Comparison of ENCODE assay signal across 8 cellular contexts in genomic region chr1:204506969-204507316, GRCh38. TPM values are rescaled to one million over a fixed set of nuclear protein-coding genes. Genes with fewer than 3 reads are reported as not detected.
DNase-seq lines count a peak whose midpoint lies in the region; ATAC-seq and TF ChIP-seq lines count a peak whose summit lies in the region.

No MANE protein-coding gene starts in this region.

- H3K9me3 Mint-ChIP-seq in CD14-positive monocyte (peaks cover 0 to 4% (median 2%) of the 10 kb centered on the region in 7 donors), memory B cell (no peaks in the 10 kb centered on the region)
- H3K9me3 Mint-ChIP-seq in activated CD4-positive, alpha-beta memory T cell treated with anti-CD3 and anti-CD28 coated beads, Interleukin-2, amount 10 ng/mL, durations not matched to agents 7 days and 5 days = no peaks in the 10 kb centered on the region

- H3K4me3 Mint-ChIP-seq in CD14-positive monocyte (peak overlapping the region; percentile 92 to 95), memory B cell (peak overlapping the region; percentile 83)
- H3K4me3 Mint-ChIP-seq in activated CD4-positive, alpha-beta memory T cell treated with anti-CD3 and anti-CD28 coated beads, Interleukin-2, amount 10 ng/mL, durations not matched to agents 7 days and 5 days = peak overlapping the region; percentile 84

- peaks cover 37% of the 10 kb centered on the region for H3K4me1 Mint-ChIP-seq in CD14-positive monocyte
- H3K4me1 Mint-ChIP-seq in activated CD4-positive, alpha-beta memory T cell treated with anti-CD3 and anti-CD28 coated beads, Interleukin-2, amount 10 ng/mL, durations not matched to agents 7 days and 5 days = peaks cover 39% of the 10 kb centered on the region
- peaks cover 24% of the 10 kb centered on the region for H3K4me1 Mint-ChIP-seq in memory B cell

- POLR2A ChIA-PET in activated CD4-positive, alpha-beta memory T cell treated with anti-CD3 and anti-CD28 coated beads, Interleukin-2, amount 10 ng/mL, durations not matched to agents 7 days and 5 days (lab: Charles Lee) = interaction anchor here (0.9 to 4.4 kb wide), 16 partner anchors 9 to 97 kb away, joined by 3 to 140 read pairs (median 7); partner anchors contain the start of genes MDM4 and PIK3C2B

- ATAC-seq in GM19463 (IDR thresholded peaks at IDR 0.05; ENCODE audit: unreplicated experiment) (peak; percentile 56), memory B cell (ENCODE audit: low read depth) (peak; percentile 75)

- CTCF ChIA-PET in activated CD4-positive, alpha-beta memory T cell treated with anti-CD3 and anti-CD28 coated beads, Interleukin-2, amount 10 ng/mL, durations not matched to agents 7 days and 5 days (lab: Charles Lee) = interaction anchor here (0.9 to 19.8 kb wide), 19 partner anchors 9 to 300 kb away, joined by 3 to 519 read pairs (median 6); partner anchors contain the start of genes MDM4 and PIK3C2B

- peak; percentile 78 for DNase-seq in CD14-positive monocyte (ENCODE audit: low spot score)
- peak; percentile 97 for DNase-seq in HK-2 (ENCODE audit: unreplicated experiment)
- peak; percentile 86 for DNase-seq in NCI-H82 treated with DMSO at 0.1 percent for 48 hours (lab: John Stamatoyannopoulos, UW; ENCODE audit: unreplicated experiment)
- peak; percentile 90 for DNase-seq in activated CD4-positive, alpha-beta memory T cell treated with anti-CD3 and anti-CD28 coated beads, Interleukin-2, amount 10 ng/mL, durations not matched to agents 7 days and 5 days
- DNase-seq in effector CD4-positive, alpha-beta T cell = peak; percentile 78
- peak; percentile 89 to 96 for DNase-seq in memory B cell (ENCODE audit: low spot score in 2 of 2)
- DNase-seq in stimulated activated CD4-positive, alpha-beta T cell treated with anti-CD3 and anti-CD28 coated beads, TNF-alpha, amount 100 ng/mL, for 48 hours (ENCODE audit: low read depth in 3 of 3) = peak; percentile 66 to 81 (median 79)

- no peaks in the 10 kb centered on the region for H3K36me3 Mint-ChIP-seq in CD14-positive monocyte
- H3K36me3 Mint-ChIP-seq in activated CD4-positive, alpha-beta memory T cell treated with anti-CD3 and anti-CD28 coated beads, Interleukin-2, amount 10 ng/mL, durations not matched to agents 7 days and 5 days (ENCODE audit: low read depth) = peaks cover 7% of the 10 kb centered on the region
- H3K36me3 Mint-ChIP-seq in memory B cell = peaks cover 2% of the 10 kb centered on the region

- intact Hi-C loops in CD14-positive monocyte (cut with micrococcal nuclease) = loop anchor here in 1 of 2 donors (5.0 kb wide), 1 partner anchor 95 kb away; the partner anchor contains the start of gene PPP1R15B

- H3K27ac Mint-ChIP-seq in CD14-positive monocyte (peak overlapping the region; percentile 85 to 95 (median 93)), memory B cell (peak overlapping the region; percentile 100)
- H3K27ac Mint-ChIP-seq in activated CD4-positive, alpha-beta memory T cell treated with anti-CD3 and anti-CD28 coated beads, Interleukin-2, amount 10 ng/mL, durations not matched to agents 7 days and 5 days = peak overlapping the region; percentile 98

- H3K27me3 Mint-ChIP-seq in CD14-positive monocyte (ENCODE audit: low read depth in 3 of 3) = peaks cover 0 to 2% (median 0%) of the 10 kb centered on the region in 3 donors
- H3K27me3 Mint-ChIP-seq in activated CD4-positive, alpha-beta memory T cell treated with anti-CD3 and anti-CD28 coated beads, Interleukin-2, amount 10 ng/mL, durations not matched to agents 7 days and 5 days = no peaks in the 10 kb centered on the region
- H3K27me3 Mint-ChIP-seq in memory B cell = no peaks in the 10 kb centered on the region

- TF ChIP-seq CTCF in CD14-positive monocyte (IDR thresholded peaks at IDR 0.05) = no peak

RNA-seq across cellular contexts. Expression of gene MDM4, which starts 9.3 kb away (rescaled TPM):
- 10 to 100 TPM in 1 of 2 donors, 1 to 10 TPM in 1; 7.8 to 10.2 TPM for polyA plus RNA-seq in CD14-positive monocyte
- 10 to 100 TPM; 85.1 to 95.4 TPM for total RNA-seq in activated CD4-positive, alpha-beta memory T cell treated with anti-CD3 and anti-CD28 coated beads, Interleukin-2, amount 10 ng/mL, durations not matched to agents 7 days and 5 days

RNA-seq across cellular contexts. Expression of gene PIK3C2B, which starts 12.3 kb away (rescaled TPM):
- polyA plus RNA-seq in CD14-positive monocyte = under 1 TPM in 1 of 2 donors, not detected in 1; 0.04 TPM
- 10 to 100 TPM; 31.0 to 32.0 TPM for total RNA-seq in activated CD4-positive, alpha-beta memory T cell treated with anti-CD3 and anti-CD28 coated beads, Interleukin-2, amount 10 ng/mL, durations not matched to agents 7 days and 5 days

Comparison
In these comparisons a context has a peak if more than half of its experiments do, and no peak if none do; other contexts are left out.
1. Peak in every context shown above with its lines: DNase-seq and ATAC-seq.